ENCODE assay signal across 13 cellular contexts in the genomic region with DNA sequence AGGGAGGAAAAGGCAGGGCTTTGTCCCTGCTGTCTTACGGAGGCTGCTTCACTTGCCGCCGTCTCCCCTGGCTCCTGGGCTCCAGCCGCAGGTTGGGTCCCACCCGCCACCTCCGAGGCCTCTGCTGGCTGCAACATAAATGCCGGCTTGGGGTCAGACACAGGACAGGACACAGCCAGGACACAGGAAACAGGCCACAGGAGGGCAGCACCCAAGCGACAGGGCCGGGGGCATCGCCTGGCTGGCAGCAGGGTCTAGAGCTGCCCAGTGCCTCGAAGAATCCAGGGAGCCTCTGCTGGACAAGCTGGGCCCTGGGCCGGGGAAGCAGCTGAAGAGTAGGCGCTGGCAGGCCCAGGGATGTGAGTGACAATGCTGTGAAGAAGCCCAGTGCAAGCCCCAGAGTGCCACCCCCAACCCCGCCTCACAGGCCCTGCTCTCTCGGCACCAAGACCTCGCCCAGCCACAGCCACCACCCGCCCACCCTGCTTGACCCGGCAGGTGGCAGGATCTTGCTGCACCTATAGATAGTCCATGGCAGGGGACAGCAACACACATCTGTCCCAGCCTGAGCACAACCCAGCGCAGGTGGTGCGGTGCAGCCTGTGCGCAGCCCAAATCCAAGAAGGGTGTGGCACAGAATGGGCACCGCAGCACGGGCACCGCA. TPM values are rescaled to one million over a fixed set of nuclear protein-coding genes. Genes with fewer than 3 reads are reported as not detected.
DNase-seq lines count a peak whose midpoint lies in the region; ATAC-seq and TF ChIP-seq lines count a peak whose summit lies in the region.
"Had no signal": no experiment of that assay in that cellular context is flagged by ENCODE, and none has a peak within 500 bp of the region (broad histone marks: within the 10 kb centered on the region; RNA-seq: fewer than 3 reads in every experiment).

No MANE protein-coding gene starts in this region.

- H3K4me3 ChIP-seq in BE2C (ENCODE audit: low read depth, low read length) = no peak overlapping the region
- H3K4me3 ChIP-seq: SJSA1 had no signal

- DNase-seq in BE2C (peak; percentile 4), HT-29 (ENCODE audit: low spot score) (peak; percentile 35), head of caudate nucleus (peak in 26 of 42 donors; percentile 10 to 84 (median 59)), posterior cingulate gyrus (peak in 7 of 10 donors; percentile 29 to 93 (median 65)), NOMO-1 treated with DMSO at 0.1 percent for 48 hours (lab: John Stamatoyannopoulos, UW; ENCODE audit: unreplicated experiment) (no peak)
- no peak for DNase-seq in stimulated activated CD8-positive, alpha-beta memory T cell treated with anti-CD3 and anti-CD28 coated beads, Interleukin-4, amount 100 ng/mL, for 48 hours
- DNase-seq: DND-41; effector CD8-positive, alpha-beta T cell; NCI-H1694 treated with DMSO at 0.1 percent for 48 hours; NCI-H524 treated with DMSO at 0.1 percent for 48 hours had no signal

- intact Hi-C loops in head of caudate nucleus (cut with DNase I) (no loop called here), posterior cingulate gyrus (cut with DNase I) (loop anchor here (10.0 kb wide), 1 partner anchor 54 kb away; a partner anchor contains a TSS)

- TF ChIP-seq CTCF in BE2C (IDR thresholded peaks at IDR 0.05; ENCODE audit: low read depth, low read length) = no peak

- H3K9me3 ChIP-seq in BE2C = no peaks in the 10 kb centered on the region
- H3K9me3 ChIP-seq: SJSA1 had no signal

- ATAC-seq in HG03045 (IDR thresholded peaks at IDR 0.05; ENCODE audit: unreplicated experiment) = no peak
- no peak for ATAC-seq in GM18858 (IDR thresholded peaks at IDR 0.05; ENCODE audit: unreplicated experiment)

- H3K36me3 ChIP-seq in BE2C = no peaks in the 10 kb centered on the region

- no peaks in the 10 kb centered on the region for H3K4me1 ChIP-seq in BE2C
- H3K4me1 ChIP-seq: SJSA1 had no signal

- H3K27me3 ChIP-seq in BE2C = no peaks in the 10 kb centered on the region
- H3K27me3 ChIP-seq: SJSA1 had no signal

RNA-seq across cellular contexts. Expression of a gene that starts 55.7 kb away (rescaled TPM):
- polyA plus RNA-seq in BE2C (2012; ENCODE audit: insufficient read depth, insufficient read length, low read depth) = 83.3 TPM
- 119 and 126 TPM in 2 replicates for total RNA-seq in HT-29 (2014; rRNA removed; shearing (Covaris generic))

Comparison
In these comparisons a context has a peak if more than half of its experiments do, and no peak if none do; other contexts are left out.
1. DNase-seq: peak in BE2C (single experiment), HT-29 (single experiment), head of caudate nucleus (26 of 42) and posterior cingulate gyrus (7 of 10); none in NOMO-1 treated with DMSO at 0.1 percent for 48 hours (single experiment) and stimulated activated CD8-positive, alpha-beta memory T cell treated with anti-CD3 and anti-CD28 coated beads, Interleukin-4, amount 100 ng/mL, for 48 hours (single experiment).